In the genomic region with DNA sequence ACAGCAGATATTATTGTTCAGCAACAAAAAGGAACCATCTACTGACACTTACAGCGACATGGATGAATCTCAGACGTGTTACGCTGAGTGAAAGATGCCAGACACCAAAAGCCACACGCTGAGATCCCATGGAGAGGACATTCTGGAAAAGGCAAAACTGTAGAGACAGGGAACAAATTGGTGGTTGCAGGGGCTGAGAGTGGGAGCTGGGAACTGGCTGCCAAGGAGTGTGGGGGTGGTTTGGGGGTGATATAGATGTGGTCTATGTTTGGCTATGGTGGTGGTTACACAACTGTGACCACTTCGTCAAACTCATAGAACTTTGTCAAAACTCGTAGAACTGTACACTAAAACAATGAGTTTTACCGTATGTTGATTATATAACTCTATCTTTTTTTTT, we compare ENCODE assay signal across 34 cellular contexts. TPM values are rescaled to one million over a fixed set of nuclear protein-coding genes. Genes with fewer than 3 reads are reported as not detected.
"Had no signal": no experiment of that assay in that cellular context is flagged by ENCODE, and none has a peak within 500 bp of the region (broad histone marks: within the 10 kb centered on the region; RNA-seq: fewer than 3 reads in every experiment).

No MANE protein-coding gene starts in this region.

- H3K36me3 Mint-ChIP-seq: activated CD8-positive, alpha-beta memory T cell treated with anti-CD3 and anti-CD28 coated beads, Interleukin-2, amount 10 ng/mL, durations not matched to agents 7 days and 5 days; activated naive CD4-positive, alpha-beta T cell treated with anti-CD3 and anti-CD28 coated beads, Interleukin-2, amount 10 ng/mL, durations not matched to agents 7 days and 5 days; activated naive CD4-positive, alpha-beta T cell treated with anti-CD3 and anti-CD28 coated beads, Interleukin-2, amount 50 U/mL, for 24 hours; activated naive CD8-positive, alpha-beta T cell; activated naive CD8-positive, alpha-beta T cell treated with anti-CD3 and anti-CD28 coated beads, Interleukin-2, amount 10 ng/mL, durations not matched to agents 7 days and 5 days; brain; WTC11 had no signal

- H3K4me3 ChIP-seq: ascending aorta, breast epithelium had no signal

- H3K36me3 ChIP-seq: ascending aorta, breast epithelium, WERI-Rb-1 had no signal

- H3K27ac Mint-ChIP-seq: activated CD4-positive, alpha-beta memory T cell treated with anti-CD3 and anti-CD28 coated beads, Interleukin-2, amount 10 ng/mL, durations not matched to agents 7 days and 5 days; activated CD4-positive, alpha-beta T cell treated with anti-CD3 and anti-CD28 coated beads for 36 hours; activated CD4-positive, alpha-beta T cell treated with anti-CD3 and anti-CD28 coated beads, Interleukin-2, amount 10 ng/mL, durations not matched to agents 7 days and 5 days; activated CD8-positive, alpha-beta memory T cell treated with anti-CD3 and anti-CD28 coated beads, Interleukin-2, amount 10 ng/mL, durations not matched to agents 7 days and 5 days; activated CD8-positive, alpha-beta T cell treated with anti-CD3 and anti-CD28 coated beads, Interleukin-2, amount 10 ng/mL, durations not matched to agents 7 days and 5 days; activated naive CD4-positive, alpha-beta T cell treated with anti-CD3 and anti-CD28 coated beads, Interleukin-2, amount 10 ng/mL, durations not matched to agents 7 days and 5 days; activated naive CD4-positive, alpha-beta T cell treated with anti-CD3 and anti-CD28 coated beads, Interleukin-2, amount 50 U/mL, for 24 hours; activated naive CD8-positive, alpha-beta T cell; activated naive CD8-positive, alpha-beta T cell treated with anti-CD3 and anti-CD28 coated beads, Interleukin-2, amount 10 ng/mL, durations not matched to agents 7 days and 5 days; activated naive CD8-positive, alpha-beta T cell treated with anti-CD3 and anti-CD28 coated beads, Interleukin-2, amount 50 U/mL, for 24 hours; activated T-cell treated with anti-CD3 and anti-CD28 coated beads, Interleukin-2, amount 50 U/mL, for 24 hours; activated T-helper 2 cell treated with anti-CD3 and anti-CD28 coated beads, Interferon-gamma antibody, Interleukin-2, Interleukin-4, amounts not matched to agents 10 μg/mL and 5 μg/mL and 100 μg/mL, durations not matched to agents 14 hours and 24 hours and 36 hours; brain; T-helper 1 cell treated with Interleukin-12 subunit alpha and Interleukin-12 subunit beta and Interleukin-4 antibody, amounts not matched to agents 30 μg/mL and 1 μg/mL, for 36 hours; T-helper 2 cell treated with Interferon-gamma antibody and Interleukin-4, amounts not matched to agents 5 μg/mL and 100 μg/mL, for 36 hours; WTC11 had no signal

- H3K27ac ChIP-seq: ascending aorta, WERI-Rb-1 had no signal

- H3K9me3 ChIP-seq: ascending aorta, breast epithelium had no signal

- H3K4me3 Mint-ChIP-seq: activated CD4-positive, alpha-beta memory T cell treated with anti-CD3 and anti-CD28 coated beads, Interleukin-2, amount 10 ng/mL, durations not matched to agents 7 days and 5 days; activated CD4-positive, alpha-beta T cell treated with anti-CD3 and anti-CD28 coated beads for 36 hours; activated CD4-positive, alpha-beta T cell treated with anti-CD3 and anti-CD28 coated beads, Interleukin-2, amount 10 ng/mL, durations not matched to agents 7 days and 5 days; activated CD8-positive, alpha-beta memory T cell treated with anti-CD3 and anti-CD28 coated beads, Interleukin-2, amount 10 ng/mL, durations not matched to agents 7 days and 5 days; activated CD8-positive, alpha-beta T cell treated with anti-CD3 and anti-CD28 coated beads, Interleukin-2, amount 10 ng/mL, durations not matched to agents 7 days and 5 days; activated naive CD4-positive, alpha-beta T cell treated with anti-CD3 and anti-CD28 coated beads, Interleukin-2, amount 10 ng/mL, durations not matched to agents 7 days and 5 days; activated naive CD4-positive, alpha-beta T cell treated with anti-CD3 and anti-CD28 coated beads, Interleukin-2, amount 50 U/mL, for 24 hours; activated naive CD8-positive, alpha-beta T cell; activated naive CD8-positive, alpha-beta T cell treated with anti-CD3 and anti-CD28 coated beads, Interleukin-2, amount 10 ng/mL, durations not matched to agents 7 days and 5 days; activated naive CD8-positive, alpha-beta T cell treated with anti-CD3 and anti-CD28 coated beads, Interleukin-2, amount 50 U/mL, for 24 hours; activated T-cell treated with anti-CD3 and anti-CD28 coated beads, Interleukin-2, amount 50 U/mL, for 24 hours; brain; T-helper 1 cell treated with Interleukin-12 subunit alpha and Interleukin-12 subunit beta and Interleukin-4 antibody, amounts not matched to agents 30 μg/mL and 1 μg/mL, for 36 hours; T-helper 2 cell treated with Interferon-gamma antibody and Interleukin-4, amounts not matched to agents 5 μg/mL and 100 μg/mL, for 36 hours; WTC11 had no signal

- H3K27me3 ChIP-seq: ascending aorta, breast epithelium had no signal

- H3K9me3 Mint-ChIP-seq: activated CD4-positive, alpha-beta memory T cell treated with anti-CD3 and anti-CD28 coated beads, Interleukin-2, amount 10 ng/mL, durations not matched to agents 7 days and 5 days; activated naive CD4-positive, alpha-beta T cell treated with anti-CD3 and anti-CD28 coated beads, Interleukin-2, amount 10 ng/mL, durations not matched to agents 7 days and 5 days; T-helper 2 cell treated with Interferon-gamma antibody and Interleukin-4, amounts not matched to agents 5 μg/mL and 100 μg/mL, for 36 hours; WTC11 had no signal

- H3K4me1 ChIP-seq: ascending aorta had no signal

- ATAC-seq: activated CD4-positive, alpha-beta T cell treated with anti-CD3 and anti-CD28 coated beads for 36 hours; activated CD4-positive, CD25-positive, alpha-beta regulatory T cell treated with anti-CD3 and anti-CD28 coated beads, Interleukin-2, amount 50 U/mL, for 24 hours; activated CD8-positive, alpha-beta memory T cell treated with anti-CD3 and anti-CD28 coated beads, Interleukin-2, amount 10 ng/mL, durations not matched to agents 7 days and 5 days; activated CD8-positive, alpha-beta T cell treated with anti-CD3 and anti-CD28 coated beads, Interleukin-2, amount 10 ng/mL, durations not matched to agents 7 days and 5 days; activated naive CD8-positive, alpha-beta T cell treated with anti-CD3 and anti-CD28 coated beads, Interleukin-2, amount 50 U/mL, for 24 hours; WTC11 had no signal

- DNase-seq: activated CD4-positive, alpha-beta memory T cell treated with anti-CD3 and anti-CD28 coated beads, Interleukin-2, amount 10 ng/mL, durations not matched to agents 7 days and 5 days; activated CD4-positive, alpha-beta T cell treated with anti-CD3 and anti-CD28 coated beads for 1 hour; activated CD4-positive, alpha-beta T cell treated with anti-CD3 and anti-CD28 coated beads for 36 hours; activated CD4-positive, alpha-beta T cell treated with anti-CD3 and anti-CD28 coated beads for 48 hours; activated CD4-positive, alpha-beta T cell treated with anti-CD3 and anti-CD28 coated beads, Interleukin-2, amount 10 ng/mL, durations not matched to agents 7 days and 5 days; activated CD4-positive, alpha-beta T cell treated with anti-CD3 and anti-CD28 coated beads, Interleukin-2, amount 50 U/mL, for 48 hours; activated CD4-positive, CD25-positive, alpha-beta regulatory T cell; activated CD8-positive, alpha-beta memory T cell treated with anti-CD3 and anti-CD28 coated beads for 24 hours; activated CD8-positive, alpha-beta memory T cell treated with anti-CD3 and anti-CD28 coated beads, Interleukin-2, amount 10 ng/mL, durations not matched to agents 7 days and 5 days; activated CD8-positive, alpha-beta memory T cell treated with anti-CD3 and anti-CD28 coated beads, Interleukin-2, amount 50 U/mL, for 48 hours; activated CD8-positive, alpha-beta T cell treated with anti-CD3 and anti-CD28 coated beads, Interleukin-2, amount 10 ng/mL, durations not matched to agents 7 days and 5 days; activated effector memory CD4-positive, alpha-beta T cell treated with Interleukin-2 at 50 U/mL for 16 hours; activated gamma-delta T cell; activated naive CD4-positive, alpha-beta T cell treated with anti-CD3 and anti-CD28 coated beads, Interleukin-2, amount 10 ng/mL, durations not matched to agents 7 days and 5 days; activated naive CD4-positive, alpha-beta T cell treated with Interleukin-2 at 50 U/mL for 16 hours; activated naive CD8-positive, alpha-beta T cell treated with anti-CD3 and anti-CD28 coated beads, Interleukin-2, amount 10 ng/mL, durations not matched to agents 7 days and 5 days; activated naive CD8-positive, alpha-beta T cell treated with anti-CD3 and anti-CD28 coated beads, Interleukin-2, amount 50 U/mL, for 24 hours; activated T-cell treated with anti-CD3 and anti-CD28 coated beads, Interleukin-2, amount 50 U/mL, for 24 hours; activated T-cell treated with anti-CD3 and anti-CD28 coated beads, Interleukin-2, amount 50 U/mL, for 48 hours; amygdala; central memory CD4-positive, alpha-beta T cell; T-helper 2 cell; T-helper 9 cell; WERI-Rb-1 had no signal

- H3K4me1 Mint-ChIP-seq: activated CD4-positive, alpha-beta T cell treated with anti-CD3 and anti-CD28 coated beads, Interleukin-2, amount 10 ng/mL, durations not matched to agents 7 days and 5 days; activated naive CD4-positive, alpha-beta T cell treated with anti-CD3 and anti-CD28 coated beads, Interleukin-2, amount 10 ng/mL, durations not matched to agents 7 days and 5 days; activated naive CD4-positive, alpha-beta T cell treated with anti-CD3 and anti-CD28 coated beads, Interleukin-2, amount 50 U/mL, for 24 hours had no signal

RNA-seq across cellular contexts. Expression of gene RIPK4, which starts 57.7 kb away (rescaled TPM):
- total RNA-seq: activated CD4-positive, alpha-beta memory T cell treated with anti-CD3 and anti-CD28 coated beads, Interleukin-2, amount 10 ng/mL, durations not matched to agents 7 days and 5 days; activated CD8-positive, alpha-beta memory T cell treated with anti-CD3 and anti-CD28 coated beads, Interleukin-2, amount 10 ng/mL, durations not matched to agents 7 days and 5 days; activated CD8-positive, alpha-beta T cell treated with anti-CD3 and anti-CD28 coated beads, Interleukin-2, amount 10 ng/mL, durations not matched to agents 7 days and 5 days; activated T-helper 2 cell treated with anti-CD3 and anti-CD28 coated beads, Interferon-gamma antibody, Interleukin-2, Interleukin-4, amounts not matched to agents 10 μg/mL and 5 μg/mL and 100 μg/mL, durations not matched to agents 14 hours and 24 hours and 36 hours had no signal
